16 cellular contexts compared by ENCODE assay signal in the genomic region with DNA sequence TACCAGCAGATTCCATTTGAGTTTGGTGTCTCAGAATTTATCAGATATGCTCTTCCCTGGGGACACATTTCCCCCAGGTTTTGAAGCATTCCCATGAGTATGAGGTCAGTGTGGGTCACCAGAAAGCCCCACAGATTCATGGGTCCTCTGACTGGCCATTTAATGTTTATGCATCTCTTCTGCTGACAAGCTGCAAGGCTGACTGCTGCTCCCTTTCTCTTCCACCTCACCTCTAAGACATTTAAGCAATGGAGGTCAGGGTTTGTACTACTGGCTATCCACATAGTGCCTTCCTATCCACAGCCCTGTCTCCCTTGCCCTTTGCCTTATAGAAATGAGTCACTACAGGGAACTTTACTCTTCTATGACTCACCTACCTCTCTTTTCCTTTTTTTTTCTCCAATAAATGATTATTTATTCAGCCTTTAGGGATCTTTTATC.
DNase-seq lines count a peak whose midpoint lies in the region; ATAC-seq, FAIRE-seq and TF ChIP-seq lines count a peak whose summit lies in the region.
"Had no signal": no experiment of that assay in that cellular context is flagged by ENCODE, and none has a peak within 500 bp of the region (broad histone marks: within the 10 kb centered on the region; RNA-seq: fewer than 3 reads in every experiment).

No MANE protein-coding gene starts in this region.

- H3K36me3 ChIP-seq in kidney (ENCODE audit: control insufficient read depth in 1 of 2, insufficient read depth in 2 of 2, low read length in 2 of 2) (no peaks in the 10 kb centered on the region), esophagus squamous epithelium (no peaks in the 10 kb centered on the region), BE2C (no peaks in the 10 kb centered on the region)
- H3K36me3 ChIP-seq: right lobe of liver, tibial nerve had no signal

- H3K9me3 ChIP-seq in kidney (ENCODE audit: control insufficient read depth in 1 of 2, low read length in 2 of 2) (no peaks in the 10 kb centered on the region), esophagus squamous epithelium (no peaks in the 10 kb centered on the region), BE2C (no peaks in the 10 kb centered on the region)
- H3K9me3 ChIP-seq: right lobe of liver had no signal

- no peak for TF ChIP-seq POLR2A in esophagus squamous epithelium (IDR thresholded peaks at IDR 0.05)

- H3K27me3 ChIP-seq in esophagus squamous epithelium (no peaks in the 10 kb centered on the region), BE2C (no peaks in the 10 kb centered on the region)
- H3K27me3 ChIP-seq: right lobe of liver, tibial nerve had no signal

- no peak overlapping the region for H3K27ac ChIP-seq in kidney (ENCODE audit: low read depth in 2 of 2, low read length in 2 of 2)
- H3K27ac ChIP-seq in esophagus squamous epithelium = no peak overlapping the region
- H3K27ac ChIP-seq: HL-60, right lobe of liver, tibial nerve had no signal

- H3K4me3 ChIP-seq in kidney (ENCODE audit: low read length in 2 of 2) (no peak overlapping the region), esophagus squamous epithelium (no peak overlapping the region), BE2C (ENCODE audit: low read depth, low read length) (no peak overlapping the region)
- H3K4me3 ChIP-seq: right lobe of liver, tibial nerve had no signal

- FAIRE-seq in HTR-8/SVneo (lab: Jason Lieb, UNC) (no peak), kidney (lab: Jason Lieb, UNC) (no peak)

- intact Hi-C loops in kidney (cut with DNase I) (no loop called here), esophagus squamous epithelium (cut with DNase I) (no loop called here)

- TF ChIP-seq CTCF in AG09319 (IDR thresholded peaks at IDR 0.05; ENCODE audit: low read depth, low read length) (no peak), kidney (IDR thresholded peaks at IDR 0.05; ENCODE audit: borderline replicate concordance, extremely low read depth, insufficient read depth) (no peak), esophagus squamous epithelium (IDR thresholded peaks at IDR 0.05) (no peak), BE2C (IDR thresholded peaks at IDR 0.05; ENCODE audit: low read depth, low read length) (no peak)

- ATAC-seq in GM19467 (IDR thresholded peaks at IDR 0.05; ENCODE audit: unreplicated experiment) = no peak
- ATAC-seq: naive thymus-derived CD4-positive, alpha-beta T cell had no signal

- H3K9ac ChIP-seq in kidney (ENCODE audit: low read length in 2 of 2) = no peak overlapping the region

- DNase-seq in AG09319 (ENCODE audit: extremely low read depth, low read depth) (peak; percentile 15), HTR-8/SVneo (ENCODE audit: insufficient read length, low spot score) (peak; percentile 53), brain pericyte (ENCODE audit: low read depth, low spot score) (peak; percentile 40), kidney tubule cell (ENCODE audit: low spot score) (peak; percentile 92), kidney (no peak), esophagus squamous epithelium (lab: John Stamatoyannopoulos, UW) (no peak), BE2C (no peak)
- DNase-seq: activated naive CD8-positive, alpha-beta T cell treated with anti-CD3 and anti-CD28 coated beads, Interleukin-2, amount 10 ng/mL, durations not matched to agents 7 days and 5 days; CD4-positive, CD25-positive, alpha-beta regulatory T cell; HCEC 1CT; naive thymus-derived CD4-positive, alpha-beta T cell; NCI-H1694 treated with DMSO at 0.1 percent for 48 hours; right lobe of liver had no signal

- no peaks in the 10 kb centered on the region for H3K4me1 ChIP-seq in kidney (ENCODE audit: control insufficient read depth in 1 of 2, insufficient read depth in 1 of 2, low read depth in 1 of 2, low read length in 2 of 2)
- peaks cover 0 to 33% (median 8%) of the 10 kb centered on the region in 3 donors for H3K4me1 ChIP-seq in esophagus squamous epithelium
- H3K4me1 ChIP-seq in BE2C = no peaks in the 10 kb centered on the region

Comparison
In these comparisons a context has a peak if more than half of its experiments do, and no peak if none do; other contexts are left out.
1. DNase-seq: peak in AG09319 (single experiment), HTR-8/SVneo (single experiment), brain pericyte (single experiment) and kidney tubule cell (single experiment); none in kidney (single experiment), esophagus squamous epithelium (single experiment) and BE2C (single experiment).